8 cellular contexts compared by ENCODE assay signal in genomic region chr11:76152741-76153608, GRCh38. TPM values are rescaled to one million over a fixed set of nuclear protein-coding genes. Genes with fewer than 3 reads are reported as not detected.
DNase-seq lines count a peak whose midpoint lies in the region; ATAC-seq lines count a peak whose summit lies in the region.
"Had no signal": no experiment of that assay in that cellular context is flagged by ENCODE, and none has a peak within 500 bp of the region (broad histone marks: within the 10 kb centered on the region; RNA-seq: fewer than 3 reads in every experiment).

No MANE protein-coding gene starts in this region.

- no peaks in the 10 kb centered on the region for H3K36me3 Mint-ChIP-seq in T-helper 1 cell treated with Interleukin-12 subunit alpha and Interleukin-12 subunit beta and Interleukin-4 antibody, amounts not matched to agents 30 μg/mL and 1 μg/mL, for 36 hours (ENCODE audit: low read depth)
- H3K36me3 Mint-ChIP-seq in immature natural killer cell = no peaks in the 10 kb centered on the region

- H3K4me3 Mint-ChIP-seq in T-helper 1 cell treated with Interleukin-12 subunit alpha and Interleukin-12 subunit beta and Interleukin-4 antibody, amounts not matched to agents 30 μg/mL and 1 μg/mL, for 36 hours = peak overlapping the region; percentile 64
- H3K4me3 Mint-ChIP-seq in immature natural killer cell = peak overlapping the region; percentile 74 to 93 (median 85)

- H3K4me1 Mint-ChIP-seq in T-helper 1 cell treated with Interleukin-12 subunit alpha and Interleukin-12 subunit beta and Interleukin-4 antibody, amounts not matched to agents 30 μg/mL and 1 μg/mL, for 36 hours (ENCODE audit: low read depth) = peaks cover 19% of the 10 kb centered on the region
- H3K4me1 Mint-ChIP-seq in immature natural killer cell = peaks cover 31 to 37% of the 10 kb centered on the region in 2 donors

- peaks cover 24% of the 10 kb centered on the region for H3K27me3 Mint-ChIP-seq in T-helper 1 cell treated with Interleukin-12 subunit alpha and Interleukin-12 subunit beta and Interleukin-4 antibody, amounts not matched to agents 30 μg/mL and 1 μg/mL, for 36 hours (ENCODE audit: low read depth)
- H3K27me3 Mint-ChIP-seq in immature natural killer cell (ENCODE audit: low read depth in 3 of 3) = peaks cover 0 to 2% (median 1%) of the 10 kb centered on the region in 3 donors

- peak; percentile 54 for ATAC-seq in GM18517 (IDR thresholded peaks at IDR 0.05; ENCODE audit: unreplicated experiment)
- ATAC-seq in HG02840 (IDR thresholded peaks at IDR 0.05; ENCODE audit: low FRiP score, unreplicated experiment) = no peak

- H3K4me3 ChIP-seq in H7 (ENCODE audit: insufficient read depth, low read depth, low read length) = peak overlapping the region; percentile 50
- H3K4me3 ChIP-seq: SK-N-MC had no signal

- H3K27ac Mint-ChIP-seq in T-helper 1 cell treated with Interleukin-12 subunit alpha and Interleukin-12 subunit beta and Interleukin-4 antibody, amounts not matched to agents 30 μg/mL and 1 μg/mL, for 36 hours = peak overlapping the region; percentile 50
- peak overlapping the region; percentile 82 to 91 (median 87) for H3K27ac Mint-ChIP-seq in immature natural killer cell

- no peaks in the 10 kb centered on the region for H3K36me3 ChIP-seq in H7 (replicated peaks; ENCODE audit: control insufficient read depth, insufficient read depth, low read length)

- peaks cover 4% of the 10 kb centered on the region for H3K27me3 ChIP-seq in H7 (ENCODE audit: control insufficient read depth, insufficient read depth, low read length)

- DNase-seq in H7 = peak; percentile 73
- peak; percentile 50 to 64 (median 55) for DNase-seq in immature natural killer cell
- DNase-seq in HT-29 (ENCODE audit: low spot score) = no peak
- DNase-seq in NCI-H2227 (lab: John Stamatoyannopoulos, UW; ENCODE audit: unreplicated experiment) = no peak

- no peaks in the 10 kb centered on the region for H3K9me3 Mint-ChIP-seq in T-helper 1 cell treated with Interleukin-12 subunit alpha and Interleukin-12 subunit beta and Interleukin-4 antibody, amounts not matched to agents 30 μg/mL and 1 μg/mL, for 36 hours
- no peaks in the 10 kb centered on the region for H3K9me3 Mint-ChIP-seq in immature natural killer cell

RNA-seq across cellular contexts. Expression of gene WNT11, which starts 53.3 kb away (rescaled TPM):
- total RNA-seq in H7 (2014; rRNA removed; shearing (Covaris generic)) = 1.0 and 1.2 TPM in 2 replicates
- 1 to 10 TPM in 2 of 3 donors, under 1 TPM in 1; 0.78 to 2.4 (median 1.4) TPM for polyA plus RNA-seq in immature natural killer cell
- 67.7 and 78.8 TPM in 2 replicates for total RNA-seq in HT-29 (2014; rRNA removed; shearing (Covaris generic))

Comparison
In these comparisons a context has a peak if more than half of its experiments do, and no peak if none do; other contexts are left out.
1. DNase-seq: peak in H7 (single experiment) and immature natural killer cell (3 of 3); none in HT-29 (single experiment) and NCI-H2227 (single experiment).
2. RNA of gene WNT11, which starts 53.3 kb away (total RNA-seq): 67.7 to 78.8 TPM in HT-29; 1.0 to 1.2 TPM in H7; every median in the first group is over 10 times any median in the second.